ENCODE assay signal across 2 cellular contexts in genomic region chr19:58500242-58500641, GRCh38.
TF ChIP-seq lines count a peak whose summit lies in the region.

No MANE protein-coding gene starts in this region.

TF ChIP-seq in SK-N-SH, 30 proteins besides CTCF, POLR2A, EP300 and RAD21 (continued from another document):
- TF ChIP-seq, protein P1, sequence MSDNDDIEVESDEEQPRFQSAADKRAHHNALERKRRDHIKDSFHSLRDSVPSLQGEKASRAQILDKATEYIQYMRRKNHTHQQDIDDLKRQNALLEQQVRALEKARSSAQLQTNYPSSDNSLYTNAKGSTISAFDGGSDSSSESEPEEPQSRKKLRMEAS (IDR thresholded peaks at IDR 0.05; ENCODE audit: low read depth): no peak
- no peak for TF ChIP-seq RCOR1 (IDR thresholded peaks at IDR 0.05; ENCODE audit: low read length)
- no peak for TF ChIP-seq YY1 (IDR thresholded peaks at IDR 0.05; ENCODE audit: low read depth)
- TF ChIP-seq ZBTB33 (IDR thresholded peaks at IDR 0.05; ENCODE audit: borderline replicate concordance, low read depth): no peak

TF ChIP-seq in SK-N-SH treated with all-trans-retinoic acid at 6 μM for 48 hours, 23 proteins besides CTCF, POLR2A, EP300 and RAD21 (continued from another document):
- TF ChIP-seq, protein P2, sequence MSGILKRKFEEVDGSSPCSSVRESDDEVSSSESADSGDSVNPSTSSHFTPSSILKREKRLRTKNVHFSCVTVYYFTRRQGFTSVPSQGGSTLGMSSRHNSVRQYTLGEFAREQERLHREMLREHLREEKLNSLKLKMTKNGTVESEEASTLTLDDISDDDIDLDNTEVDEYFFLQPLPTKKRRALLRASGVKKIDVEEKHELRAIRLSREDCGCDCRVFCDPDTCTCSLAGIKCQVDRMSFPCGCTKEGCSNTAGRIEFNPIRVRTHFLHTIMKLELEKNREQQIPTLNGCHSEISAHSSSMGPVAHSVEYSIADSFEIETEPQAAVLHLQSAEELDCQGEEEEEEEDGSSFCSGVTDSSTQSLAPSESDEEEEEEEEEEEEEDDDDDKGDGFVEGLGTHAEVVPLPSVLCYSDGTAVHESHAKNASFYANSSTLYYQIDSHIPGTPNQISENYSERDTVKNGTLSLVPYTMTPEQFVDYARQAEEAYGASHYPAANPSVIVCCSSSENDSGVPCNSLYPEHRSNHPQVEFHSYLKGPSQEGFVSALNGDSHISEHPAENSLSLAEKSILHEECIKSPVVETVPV (CRISPR knock-in tag; IDR thresholded peaks at IDR 0.05): no peak
